Comparison of ENCODE assay signal across 8 cellular contexts in genomic region chr19:43950834-43951626, GRCh38. TPM values are rescaled to one million over a fixed set of nuclear protein-coding genes. Genes with fewer than 3 reads are reported as not detected.
DNase-seq lines count a peak whose midpoint lies in the region; ATAC-seq and TF ChIP-seq lines count a peak whose summit lies in the region.

Gene ZNF221 (plus strand): TSS chr19:43951228. CDS start chr19:43962727, 11,499 bp downstream.

- H3K4me1 ChIP-seq in lower lobe of right lung = no peaks in the 10 kb centered on the region

- peak within 1 kb of the TSS; percentile 75 for H3K27ac ChIP-seq in lower lobe of right lung

- POLR2A ChIA-PET in BJ (lab: Charles Lee) = interaction anchor here (0.7 kb wide), 1 partner anchor 107 kb away, joined by 12 read pairs; no protein-coding TSS in a partner anchor

- intact Hi-C loops in lower lobe of right lung (cut with DNase I) = no loop called here

- peaks cover 37% of the 10 kb centered on the region for H3K9me3 ChIP-seq in lower lobe of right lung

- H3K4me3 ChIP-seq in BJ (ENCODE audit: low read depth, low read length) = peak within 1 kb of the TSS; percentile 56
- peak within 1 kb of the TSS; percentile 82 for H3K4me3 ChIP-seq in lower lobe of right lung

- no peaks in the 10 kb centered on the region for H3K27me3 ChIP-seq in BJ (ENCODE audit: control insufficient read depth, insufficient read depth, low read length)
- H3K27me3 ChIP-seq in lower lobe of right lung (ENCODE audit: low read depth) = peaks cover 5% of the 10 kb centered on the region

- CTCF ChIA-PET in BJ (lab: Yijun Ruan, JAX) = interaction anchor here (1.3 to 1.6 kb wide), 2 partner anchors 16 to 54 kb away, joined by 3 to 4 read pairs; partner anchors contain the start of gene ZNF45

- H3K36me3 ChIP-seq in BJ (ENCODE audit: control insufficient read depth, insufficient read depth, low read length) (no peaks in the 10 kb centered on the region), lower lobe of right lung (no peaks in the 10 kb centered on the region)

- DNase-seq in BJ (ENCODE audit: low read depth) = peak; percentile 94
- peak; percentile 80 for DNase-seq in GM19238 (ENCODE audit: insufficient read length, low spot score)
- DNase-seq in NCI-H526 treated with DMSO at 0.1 percent for 48 hours (lab: John Stamatoyannopoulos, UW) = peak; percentile 88
- DNase-seq in activated CD4-positive, alpha-beta T cell treated with anti-CD3 and anti-CD28 coated beads, Interleukin-2, amount 50 U/mL, for 4 hours = peak; percentile 10 to 26
- peak; percentile 37 for DNase-seq in effector CD8-positive, alpha-beta T cell (lab: John Stamatoyannopoulos, UW)
- peak; percentile 91 for DNase-seq in lower lobe of right lung
- DNase-seq in stimulated activated CD4-positive, alpha-beta T cell treated with anti-CD3 and anti-CD28 coated beads, Interleukin-4, amount 100 ng/mL, for 48 hours (ENCODE audit: low read depth in 2 of 2) = peak; percentile 47 to 61

- ATAC-seq in HG03432 (IDR thresholded peaks at IDR 0.05; ENCODE audit: unreplicated experiment) = peak; percentile 88
- ATAC-seq in lower lobe of right lung = peak; percentile 99 to 100

- TF ChIP-seq CTCF in BJ (IDR thresholded peaks at IDR 0.05; ENCODE audit: insufficient read depth, low read depth, low read length) = peak; percentile 38; the same call in 1 of the 2 replicates
- peak; percentile 52 for TF ChIP-seq CTCF in lower lobe of right lung (IDR thresholded peaks at IDR 0.05)

RNA-seq across cellular contexts. Expression of gene ZNF221, which starts in this region (rescaled TPM):
- polyA plus RNA-seq in BJ (2011; rRNA removed) = 0.64 and 1.2 TPM in 2 replicates
- 3.4 and 5.2 TPM in 2 replicates for polyA minus RNA-seq in BJ (2011; rRNA and poly(A)+ RNA removed)
- total RNA-seq in lower lobe of right lung = 6.2 TPM

Comparison
In these comparisons a context has a peak if more than half of its experiments do, and no peak if none do; other contexts are left out.
1. Peak in every context shown above with its lines: DNase-seq, ATAC-seq, H3K4me3 ChIP-seq and H3K27ac ChIP-seq.
2. DNase-seq: peak in every context shown above with its lines; median percentile 94 in BJ; 91 in lower lobe of right lung; 88 in NCI-H526 treated with DMSO at 0.1 percent for 48 hours; 80 in GM19238; 54 in stimulated activated CD4-positive, alpha-beta T cell treated with anti-CD3 and anti-CD28 coated beads, Interleukin-4, amount 100 ng/mL, for 48 hours; 37 in effector CD8-positive, alpha-beta T cell; 18 in activated CD4-positive, alpha-beta T cell treated with anti-CD3 and anti-CD28 coated beads, Interleukin-2, amount 50 U/mL, for 4 hours.